1 cellular context compared by ENCODE assay signal in the genomic region with DNA sequence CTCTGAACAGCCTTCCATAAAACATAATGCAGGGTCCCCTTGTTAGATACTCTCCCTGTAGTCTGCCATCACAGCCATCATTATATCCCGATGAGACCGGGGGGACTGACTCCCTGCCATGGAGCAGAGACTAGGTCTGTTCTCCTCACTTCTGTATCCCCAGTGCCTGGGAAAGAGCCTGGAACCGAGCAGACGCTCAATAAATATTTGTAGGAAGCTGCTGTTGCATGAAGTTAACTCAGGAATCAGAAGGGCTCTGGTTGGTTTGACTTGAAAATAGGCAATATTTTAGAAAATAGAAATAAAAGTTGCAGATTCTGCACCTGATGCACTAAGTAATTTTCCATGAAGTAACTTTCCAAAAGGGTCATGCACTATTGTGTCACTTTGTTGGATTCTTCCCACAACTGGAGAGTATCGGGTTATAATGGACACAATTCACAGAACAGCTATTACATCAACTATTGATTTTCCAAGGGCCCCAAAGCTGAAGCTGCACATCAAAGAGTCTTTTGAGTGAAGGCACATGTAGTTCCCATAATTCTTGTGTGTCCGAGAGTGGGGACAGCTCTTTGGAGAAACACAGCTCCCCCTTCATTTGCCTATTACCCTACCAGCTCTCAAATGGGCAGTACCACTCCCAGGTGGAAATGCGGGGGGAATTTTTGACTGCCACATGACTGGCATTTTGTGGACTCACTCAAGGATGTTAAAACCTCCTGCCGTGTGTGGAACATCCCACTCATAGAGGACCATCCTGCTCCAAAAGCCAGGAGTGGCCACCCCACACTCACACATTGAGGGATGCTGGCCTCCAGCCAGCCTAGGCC.
TF ChIP-seq lines count a peak whose summit lies in the region.

No MANE protein-coding gene starts in this region.

TF ChIP-seq in HepG2, 621 proteins besides CTCF, POLR2A, EP300 and RAD21 (continued from another document and continues in another):
- TF ChIP-seq, protein P1, sequence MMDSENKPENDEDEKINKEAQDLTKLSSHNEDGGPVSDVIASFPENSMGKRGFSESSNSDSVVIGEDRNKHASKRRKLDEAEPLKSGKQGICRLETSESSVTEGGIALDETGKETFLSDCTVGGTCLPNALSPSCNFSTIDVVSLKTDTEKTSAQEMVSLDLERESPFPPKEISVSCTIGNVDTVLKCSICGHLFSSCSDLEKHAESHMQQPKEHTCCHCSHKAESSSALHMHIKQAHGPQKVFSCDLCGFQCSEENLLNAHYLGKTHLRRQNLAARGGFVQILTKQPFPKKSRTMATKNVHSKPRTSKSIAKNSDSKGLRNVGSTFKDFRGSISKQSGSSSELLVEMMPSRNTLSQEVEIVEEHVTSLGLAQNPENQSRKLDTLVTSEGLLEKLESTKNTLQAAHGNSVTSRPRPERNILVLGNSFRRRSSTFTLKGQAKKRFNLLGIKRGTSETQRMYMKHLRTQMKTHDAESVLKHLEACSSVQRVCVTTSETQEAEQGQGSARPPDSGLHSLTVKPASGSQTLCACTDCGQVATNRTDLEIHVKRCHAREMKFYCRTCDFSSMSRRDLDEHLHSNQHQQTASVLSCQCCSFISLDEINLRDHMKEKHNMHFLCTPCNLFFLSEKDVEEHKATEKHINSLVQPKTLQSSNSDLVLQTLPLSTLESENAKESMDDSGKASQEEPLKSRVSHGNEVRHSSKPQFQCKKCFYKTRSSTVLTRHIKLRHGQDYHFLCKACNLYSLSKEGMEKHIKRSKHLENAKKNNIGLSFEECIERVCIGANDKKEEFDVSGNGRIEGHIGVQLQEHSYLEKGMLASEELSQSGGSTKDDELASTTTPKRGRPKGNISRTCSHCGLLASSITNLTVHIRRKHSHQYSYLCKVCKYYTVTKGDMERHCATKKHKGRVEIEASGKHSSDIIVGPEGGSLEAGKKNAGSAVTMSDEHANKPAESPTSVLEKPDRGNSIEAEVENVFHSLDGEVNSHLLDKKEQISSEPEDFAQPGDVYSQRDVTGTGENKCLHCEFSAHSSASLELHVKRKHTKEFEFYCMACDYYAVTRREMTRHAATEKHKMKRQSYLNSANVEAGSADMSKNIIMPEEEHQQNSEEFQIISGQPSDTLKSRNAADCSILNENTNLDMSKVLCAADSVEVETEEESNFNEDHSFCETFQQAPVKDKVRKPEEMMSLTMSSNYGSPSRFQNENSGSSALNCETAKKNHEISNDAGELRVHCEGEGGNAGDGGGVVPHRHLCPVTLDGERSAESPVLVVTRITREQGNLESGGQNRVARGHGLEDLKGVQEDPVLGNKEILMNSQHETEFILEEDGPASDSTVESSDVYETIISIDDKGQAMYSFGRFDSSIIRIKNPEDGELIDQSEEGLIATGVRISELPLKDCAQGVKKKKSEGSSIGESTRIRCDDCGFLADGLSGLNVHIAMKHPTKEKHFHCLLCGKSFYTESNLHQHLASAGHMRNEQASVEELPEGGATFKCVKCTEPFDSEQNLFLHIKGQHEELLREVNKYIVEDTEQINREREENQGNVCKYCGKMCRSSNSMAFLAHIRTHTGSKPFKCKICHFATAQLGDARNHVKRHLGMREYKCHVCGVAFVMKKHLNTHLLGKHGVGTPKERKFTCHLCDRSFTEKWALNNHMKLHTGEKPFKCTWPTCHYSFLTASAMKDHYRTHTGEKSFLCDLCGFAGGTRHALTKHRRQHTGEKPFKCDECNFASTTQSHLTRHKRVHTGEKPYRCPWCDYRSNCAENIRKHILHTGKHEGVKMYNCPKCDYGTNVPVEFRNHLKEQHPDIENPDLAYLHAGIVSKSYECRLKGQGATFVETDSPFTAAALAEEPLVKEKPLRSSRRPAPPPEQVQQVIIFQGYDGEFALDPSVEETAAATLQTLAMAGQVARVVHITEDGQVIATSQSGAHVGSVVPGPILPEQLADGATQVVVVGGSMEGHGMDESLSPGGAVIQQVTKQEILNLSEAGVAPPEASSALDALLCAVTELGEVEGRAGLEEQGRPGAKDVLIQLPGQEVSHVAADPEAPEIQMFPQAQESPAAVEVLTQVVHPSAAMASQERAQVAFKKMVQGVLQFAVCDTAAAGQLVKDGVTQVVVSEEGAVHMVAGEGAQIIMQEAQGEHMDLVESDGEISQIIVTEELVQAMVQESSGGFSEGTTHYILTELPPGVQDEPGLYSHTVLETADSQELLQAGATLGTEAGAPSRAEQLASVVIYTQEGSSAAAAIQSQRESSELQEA (CRISPR knock-in tag; IDR thresholded peaks at IDR 0.05; ENCODE audit: not compliant biosample characterization): no peak
- TF ChIP-seq MTF2 (CRISPR knock-in tag; IDR thresholded peaks at IDR 0.05; ENCODE audit: borderline replicate concordance): no peak
- TF ChIP-seq YY1 (IDR thresholded peaks at IDR 0.05; ENCODE audit: insufficient read depth, insufficient replicate concordance, low read depth, low read length): no peak
- peak; percentile 60 for TF ChIP-seq HHEX (CRISPR knock-in tag; IDR thresholded peaks at IDR 0.05)
- TF ChIP-seq, protein P2, sequence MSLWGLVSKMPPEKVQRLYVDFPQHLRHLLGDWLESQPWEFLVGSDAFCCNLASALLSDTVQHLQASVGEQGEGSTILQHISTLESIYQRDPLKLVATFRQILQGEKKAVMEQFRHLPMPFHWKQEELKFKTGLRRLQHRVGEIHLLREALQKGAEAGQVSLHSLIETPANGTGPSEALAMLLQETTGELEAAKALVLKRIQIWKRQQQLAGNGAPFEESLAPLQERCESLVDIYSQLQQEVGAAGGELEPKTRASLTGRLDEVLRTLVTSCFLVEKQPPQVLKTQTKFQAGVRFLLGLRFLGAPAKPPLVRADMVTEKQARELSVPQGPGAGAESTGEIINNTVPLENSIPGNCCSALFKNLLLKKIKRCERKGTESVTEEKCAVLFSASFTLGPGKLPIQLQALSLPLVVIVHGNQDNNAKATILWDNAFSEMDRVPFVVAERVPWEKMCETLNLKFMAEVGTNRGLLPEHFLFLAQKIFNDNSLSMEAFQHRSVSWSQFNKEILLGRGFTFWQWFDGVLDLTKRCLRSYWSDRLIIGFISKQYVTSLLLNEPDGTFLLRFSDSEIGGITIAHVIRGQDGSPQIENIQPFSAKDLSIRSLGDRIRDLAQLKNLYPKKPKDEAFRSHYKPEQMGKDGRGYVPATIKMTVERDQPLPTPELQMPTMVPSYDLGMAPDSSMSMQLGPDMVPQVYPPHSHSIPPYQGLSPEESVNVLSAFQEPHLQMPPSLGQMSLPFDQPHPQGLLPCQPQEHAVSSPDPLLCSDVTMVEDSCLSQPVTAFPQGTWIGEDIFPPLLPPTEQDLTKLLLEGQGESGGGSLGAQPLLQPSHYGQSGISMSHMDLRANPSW (CRISPR knock-in tag; IDR thresholded peaks at IDR 0.05; ENCODE audit: borderline replicate concordance): no peak
- TF ChIP-seq, protein P3, sequence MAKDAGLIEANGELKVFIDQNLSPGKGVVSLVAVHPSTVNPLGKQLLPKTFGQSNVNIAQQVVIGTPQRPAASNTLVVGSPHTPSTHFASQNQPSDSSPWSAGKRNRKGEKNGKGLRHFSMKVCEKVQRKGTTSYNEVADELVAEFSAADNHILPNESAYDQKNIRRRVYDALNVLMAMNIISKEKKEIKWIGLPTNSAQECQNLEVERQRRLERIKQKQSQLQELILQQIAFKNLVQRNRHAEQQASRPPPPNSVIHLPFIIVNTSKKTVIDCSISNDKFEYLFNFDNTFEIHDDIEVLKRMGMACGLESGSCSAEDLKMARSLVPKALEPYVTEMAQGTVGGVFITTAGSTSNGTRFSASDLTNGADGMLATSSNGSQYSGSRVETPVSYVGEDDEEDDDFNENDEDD (CRISPR knock-in tag; IDR thresholded peaks at IDR 0.05; ENCODE audit: borderline replicate concordance): no peak; the same call in 1 of the 2 replicates
- TF ChIP-seq KDM6A (CRISPR knock-in tag; IDR thresholded peaks at IDR 0.05; ENCODE audit: low read depth): peak; percentile 51; the same call in 1 of the 2 replicates
- TF ChIP-seq SALL2 (CRISPR knock-in tag; IDR thresholded peaks at IDR 0.05): peak; percentile 40; the same call in 1 of the 2 replicates
- TF ChIP-seq KAT7 (CRISPR knock-in tag; IDR thresholded peaks at IDR 0.05; ENCODE audit: borderline replicate concordance): no peak
- no peak for TF ChIP-seq NRL (CRISPR knock-in tag; IDR thresholded peaks at IDR 0.05; ENCODE audit: borderline replicate concordance)
- TF ChIP-seq SMAD1 (CRISPR knock-in tag; IDR thresholded peaks at IDR 0.05; ENCODE audit: borderline replicate concordance, low read depth): no peak
- TF ChIP-seq MEF2D (CRISPR knock-in tag; IDR thresholded peaks at IDR 0.05): no peak
- no peak for TF ChIP-seq ZNF160 (CRISPR knock-in tag; IDR thresholded peaks at IDR 0.05)
- TF ChIP-seq, protein P4, sequence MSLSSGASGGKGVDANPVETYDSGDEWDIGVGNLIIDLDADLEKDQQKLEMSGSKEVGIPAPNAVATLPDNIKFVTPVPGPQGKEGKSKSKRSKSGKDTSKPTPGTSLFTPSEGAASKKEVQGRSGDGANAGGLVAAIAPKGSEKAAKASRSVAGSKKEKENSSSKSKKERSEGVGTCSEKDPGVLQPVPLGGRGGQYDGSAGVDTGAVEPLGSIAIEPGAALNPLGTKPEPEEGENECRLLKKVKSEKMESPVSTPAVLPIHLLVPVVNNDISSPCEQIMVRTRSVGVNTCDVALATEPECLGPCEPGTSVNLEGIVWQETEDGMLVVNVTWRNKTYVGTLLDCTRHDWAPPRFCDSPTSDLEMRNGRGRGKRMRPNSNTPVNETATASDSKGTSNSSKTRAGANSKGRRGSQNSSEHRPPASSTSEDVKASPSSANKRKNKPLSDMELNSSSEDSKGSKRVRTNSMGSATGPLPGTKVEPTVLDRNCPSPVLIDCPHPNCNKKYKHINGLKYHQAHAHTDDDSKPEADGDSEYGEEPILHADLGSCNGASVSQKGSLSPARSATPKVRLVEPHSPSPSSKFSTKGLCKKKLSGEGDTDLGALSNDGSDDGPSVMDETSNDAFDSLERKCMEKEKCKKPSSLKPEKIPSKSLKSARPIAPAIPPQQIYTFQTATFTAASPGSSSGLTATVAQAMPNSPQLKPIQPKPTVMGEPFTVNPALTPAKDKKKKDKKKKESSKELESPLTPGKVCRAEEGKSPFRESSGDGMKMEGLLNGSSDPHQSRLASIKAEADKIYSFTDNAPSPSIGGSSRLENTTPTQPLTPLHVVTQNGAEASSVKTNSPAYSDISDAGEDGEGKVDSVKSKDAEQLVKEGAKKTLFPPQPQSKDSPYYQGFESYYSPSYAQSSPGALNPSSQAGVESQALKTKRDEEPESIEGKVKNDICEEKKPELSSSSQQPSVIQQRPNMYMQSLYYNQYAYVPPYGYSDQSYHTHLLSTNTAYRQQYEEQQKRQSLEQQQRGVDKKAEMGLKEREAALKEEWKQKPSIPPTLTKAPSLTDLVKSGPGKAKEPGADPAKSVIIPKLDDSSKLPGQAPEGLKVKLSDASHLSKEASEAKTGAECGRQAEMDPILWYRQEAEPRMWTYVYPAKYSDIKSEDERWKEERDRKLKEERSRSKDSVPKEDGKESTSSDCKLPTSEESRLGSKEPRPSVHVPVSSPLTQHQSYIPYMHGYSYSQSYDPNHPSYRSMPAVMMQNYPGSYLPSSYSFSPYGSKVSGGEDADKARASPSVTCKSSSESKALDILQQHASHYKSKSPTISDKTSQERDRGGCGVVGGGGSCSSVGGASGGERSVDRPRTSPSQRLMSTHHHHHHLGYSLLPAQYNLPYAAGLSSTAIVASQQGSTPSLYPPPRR (CRISPR knock-in tag; IDR thresholded peaks at IDR 0.05; ENCODE audit: borderline replicate concordance): peak; percentile 63; the same call in 1 of the 2 replicates
- TF ChIP-seq, protein P5, sequence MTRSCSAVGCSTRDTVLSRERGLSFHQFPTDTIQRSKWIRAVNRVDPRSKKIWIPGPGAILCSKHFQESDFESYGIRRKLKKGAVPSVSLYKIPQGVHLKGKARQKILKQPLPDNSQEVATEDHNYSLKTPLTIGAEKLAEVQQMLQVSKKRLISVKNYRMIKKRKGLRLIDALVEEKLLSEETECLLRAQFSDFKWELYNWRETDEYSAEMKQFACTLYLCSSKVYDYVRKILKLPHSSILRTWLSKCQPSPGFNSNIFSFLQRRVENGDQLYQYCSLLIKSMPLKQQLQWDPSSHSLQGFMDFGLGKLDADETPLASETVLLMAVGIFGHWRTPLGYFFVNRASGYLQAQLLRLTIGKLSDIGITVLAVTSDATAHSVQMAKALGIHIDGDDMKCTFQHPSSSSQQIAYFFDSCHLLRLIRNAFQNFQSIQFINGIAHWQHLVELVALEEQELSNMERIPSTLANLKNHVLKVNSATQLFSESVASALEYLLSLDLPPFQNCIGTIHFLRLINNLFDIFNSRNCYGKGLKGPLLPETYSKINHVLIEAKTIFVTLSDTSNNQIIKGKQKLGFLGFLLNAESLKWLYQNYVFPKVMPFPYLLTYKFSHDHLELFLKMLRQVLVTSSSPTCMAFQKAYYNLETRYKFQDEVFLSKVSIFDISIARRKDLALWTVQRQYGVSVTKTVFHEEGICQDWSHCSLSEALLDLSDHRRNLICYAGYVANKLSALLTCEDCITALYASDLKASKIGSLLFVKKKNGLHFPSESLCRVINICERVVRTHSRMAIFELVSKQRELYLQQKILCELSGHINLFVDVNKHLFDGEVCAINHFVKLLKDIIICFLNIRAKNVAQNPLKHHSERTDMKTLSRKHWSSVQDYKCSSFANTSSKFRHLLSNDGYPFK (CRISPR knock-in tag; IDR thresholded peaks at IDR 0.05; ENCODE audit: borderline replicate concordance): no peak
- TF ChIP-seq SSRP1 (CRISPR knock-in tag; IDR thresholded peaks at IDR 0.05): no peak
- peak in 1 of 2 experiments; percentile 68; a peak in 1 of 4 replicates for TF ChIP-seq KLF16 (CRISPR knock-in tag; IDR thresholded peaks at IDR 0.05)
- TF ChIP-seq RFX1 (IDR thresholded peaks at IDR 0.05): no peak
- no peak for TF ChIP-seq MZF1 (CRISPR knock-in tag; IDR thresholded peaks at IDR 0.05; ENCODE audit: borderline replicate concordance)
- no peak; the same call in 1 of the 2 replicates for TF ChIP-seq ZNF350 (CRISPR knock-in tag; IDR thresholded peaks at IDR 0.05; ENCODE audit: borderline replicate concordance, low read depth)
- TF ChIP-seq JDP2 (CRISPR knock-in tag; IDR thresholded peaks at IDR 0.05; ENCODE audit: borderline replicate concordance): no peak
- peak; percentile 82 for TF ChIP-seq CEBPG (CRISPR knock-in tag; IDR thresholded peaks at IDR 0.05)
- peak; percentile 92 for TF ChIP-seq SIX1 (CRISPR knock-in tag; IDR thresholded peaks at IDR 0.05; ENCODE audit: borderline replicate concordance)
- no peak for TF ChIP-seq ZBTB8A (CRISPR knock-in tag; IDR thresholded peaks at IDR 0.05; ENCODE audit: borderline replicate concordance, low read depth)
- TF ChIP-seq ZNF383 (CRISPR knock-in tag; IDR thresholded peaks at IDR 0.05; ENCODE audit: borderline replicate concordance): no peak
- no peak for TF ChIP-seq ZC3H4 (CRISPR knock-in tag; IDR thresholded peaks at IDR 0.05; ENCODE audit: borderline replicate concordance)
- no peak for TF ChIP-seq MAZ (IDR thresholded peaks at IDR 0.05; ENCODE audit: borderline replicate concordance, low read depth, low read length)
- no peak for TF ChIP-seq MAZ (CRISPR knock-in tag; IDR thresholded peaks at IDR 0.05; ENCODE audit: low read depth)
- TF ChIP-seq ZBTB3 (CRISPR knock-in tag; IDR thresholded peaks at IDR 0.05; ENCODE audit: borderline replicate concordance, low read depth): no peak
- no peak for TF ChIP-seq FOXK2 (IDR thresholded peaks at IDR 0.05)
- TF ChIP-seq FLYWCH1 (CRISPR knock-in tag; IDR thresholded peaks at IDR 0.05): no peak
- TF ChIP-seq, protein P6, sequence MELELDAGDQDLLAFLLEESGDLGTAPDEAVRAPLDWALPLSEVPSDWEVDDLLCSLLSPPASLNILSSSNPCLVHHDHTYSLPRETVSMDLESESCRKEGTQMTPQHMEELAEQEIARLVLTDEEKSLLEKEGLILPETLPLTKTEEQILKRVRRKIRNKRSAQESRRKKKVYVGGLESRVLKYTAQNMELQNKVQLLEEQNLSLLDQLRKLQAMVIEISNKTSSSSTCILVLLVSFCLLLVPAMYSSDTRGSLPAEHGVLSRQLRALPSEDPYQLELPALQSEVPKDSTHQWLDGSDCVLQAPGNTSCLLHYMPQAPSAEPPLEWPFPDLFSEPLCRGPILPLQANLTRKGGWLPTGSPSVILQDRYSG (CRISPR knock-in tag; IDR thresholded peaks at IDR 0.05): no peak
- TF ChIP-seq SOX6 (IDR thresholded peaks at IDR 0.05): no peak
- TF ChIP-seq SOX6 (CRISPR knock-in tag; IDR thresholded peaks at IDR 0.05): peak; percentile 87
- no peak for TF ChIP-seq ZNF484 (CRISPR knock-in tag; IDR thresholded peaks at IDR 0.05; ENCODE audit: borderline replicate concordance, low read depth)
- TF ChIP-seq ZNF230 (CRISPR knock-in tag; IDR thresholded peaks at IDR 0.05): no peak
